ENCODE assay signal across 8 cellular contexts in the genomic region with DNA sequence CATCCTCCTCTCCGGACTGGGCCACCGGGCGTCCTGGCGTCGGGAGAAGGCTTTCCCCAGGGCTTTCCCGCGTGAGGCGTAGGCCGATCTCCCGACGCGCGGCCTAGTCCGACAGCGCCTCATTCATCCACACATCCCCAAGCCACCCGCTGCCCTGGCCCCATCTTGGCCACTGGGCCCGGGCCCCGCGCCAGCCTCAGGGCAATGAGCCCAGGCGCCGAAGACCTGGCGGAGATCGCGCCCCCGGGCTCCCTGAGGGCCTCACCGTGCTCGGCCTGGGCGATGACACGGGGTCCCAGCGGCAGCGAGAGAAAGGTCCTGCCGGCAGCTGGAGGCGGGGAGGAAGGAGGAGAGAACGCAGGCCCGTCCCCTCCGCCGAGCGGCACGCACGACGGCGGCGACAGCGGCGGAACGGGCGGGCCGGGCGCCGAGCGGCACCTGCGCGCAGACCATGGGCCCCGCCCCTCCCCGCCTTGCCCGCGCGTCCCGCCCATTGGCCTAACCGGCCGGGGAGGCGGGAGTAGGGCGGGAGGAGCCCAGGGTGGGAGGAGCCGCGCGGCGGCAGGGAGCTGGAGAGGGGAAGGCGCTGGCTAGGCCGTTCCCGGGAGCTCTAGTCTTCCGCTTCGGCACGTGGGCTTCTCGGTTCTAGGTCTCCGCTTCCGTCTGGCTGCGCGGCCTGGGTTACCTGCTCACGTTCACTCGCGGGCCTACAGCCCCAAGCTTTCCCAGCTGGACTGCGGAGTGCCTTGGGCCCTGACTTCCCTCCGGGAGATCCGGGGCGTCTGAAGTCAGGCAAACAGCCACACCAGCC. TPM values are rescaled to one million over a fixed set of nuclear protein-coding genes. Genes with fewer than 3 reads are reported as not detected.
DNase-seq lines count a peak whose midpoint lies in the region; ATAC-seq, FAIRE-seq and TF ChIP-seq lines count a peak whose summit lies in the region.

A gene (minus strand): TSS at position 346 of the 811 bp plus-strand sequence. CDS start 1,717 bp downstream, outside the sequence.

- peaks cover 7% of the 10 kb centered on the region for H3K27me3 ChIP-seq in HUES48 (ENCODE audit: control insufficient read depth, insufficient read depth, low read length)
- no peaks in the 10 kb centered on the region for H3K27me3 ChIP-seq in NT2/D1 (ENCODE audit: insufficient read depth, insufficient read length)
- H3K27me3 ChIP-seq in H1 (replicated peaks in 1 of 4; ENCODE audit: control insufficient read depth in 3 of 4, extremely low read depth in 1 of 4, insufficient read depth in 3 of 4, low read length in 3 of 4), result peaks cover 0 to 9% (median 2%) of the 10 kb centered on the region in 4 experiments; a peak in 3 of 7 replicates
- H3K27me3 ChIP-seq in mesenchymal stem cell (ENCODE audit: control insufficient read depth in 1 of 2, insufficient read depth in 1 of 2, low read length in 2 of 2), result no peaks in the 10 kb centered on the region

- H3K14ac ChIP-seq in H1 (ENCODE audit: insufficient read length), result no peak within 1 kb of the TSS
- H3K14ac ChIP-seq in mesenchymal stem cell (ENCODE audit: low read length in 2 of 2), result peak within 1 kb of the TSS in 1 of 2 experiments; percentile 73

- H3K4me3 Mint-ChIP-seq in activated CD8-positive, alpha-beta memory T cell treated with anti-CD3 and anti-CD28 coated beads, Interleukin-2, amount 10 ng/mL, durations not matched to agents 7 days and 5 days, result peak within 1 kb of the TSS; percentile 78

- peak within 1 kb of the TSS; percentile 77; the same call in 1 of the 2 replicates for H2BK5ac ChIP-seq in H1 (ENCODE audit: low read depth, low read length)
- H2BK5ac ChIP-seq in mesenchymal stem cell (ENCODE audit: low read depth, low read length, poor library complexity, severe bottlenecking), result peak within 1 kb of the TSS; percentile 61

- H2AFZ ChIP-seq in H1 (ENCODE audit: low read length) (peak within 1 kb of the TSS; percentile 46), mesenchymal stem cell (ENCODE audit: low read depth, low read length) (peak within 1 kb of the TSS; percentile 89)

- H3K4ac ChIP-seq in H1 (replicated peaks; ENCODE audit: insufficient read length, low read depth, low read length) (peak within 1 kb of the TSS; percentile 13), mesenchymal stem cell (ENCODE audit: low read depth in 1 of 2, low read length in 2 of 2) (peak within 1 kb of the TSS; percentile 51 to 92)

- H3K4me2 ChIP-seq in H1 (ENCODE audit: insufficient read depth in 1 of 2, low read depth in 2 of 2, low read length in 2 of 2) (peak within 1 kb of the TSS; percentile 76 to 78), mesenchymal stem cell (ENCODE audit: low read length, poor library complexity, severe bottlenecking) (peak within 1 kb of the TSS; percentile 95)

- no peak for TF ChIP-seq RAD21 in H1 (IDR thresholded peaks at IDR 0.05 in 1 of 2, conservative IDR thresholded peaks at IDR 0.05 in 1 of 2; ENCODE audit: low read depth in 2 of 2, low read length in 2 of 2)

- H2AK5ac ChIP-seq in H1 (ENCODE audit: low read depth, low read length) (no peak within 1 kb of the TSS), mesenchymal stem cell (ENCODE audit: low read length, severe bottlenecking) (peak within 1 kb of the TSS; percentile 56)

- H4K91ac ChIP-seq in H1 (replicated peaks; ENCODE audit: insufficient read length, low read length), result peak within 1 kb of the TSS; percentile 70
- H4K91ac ChIP-seq in mesenchymal stem cell (ENCODE audit: low read length), result peak within 1 kb of the TSS; percentile 92

- ATAC-seq in GM21423 (IDR thresholded peaks at IDR 0.05; ENCODE audit: unreplicated experiment), result peak; percentile 96
- peak; percentile 97 for ATAC-seq in activated CD8-positive, alpha-beta memory T cell treated with anti-CD3 and anti-CD28 coated beads, Interleukin-2, amount 10 ng/mL, durations not matched to agents 7 days and 5 days

- H2BK20ac ChIP-seq in H1 (ENCODE audit: low read length), result no peak within 1 kb of the TSS

- H2BK15ac ChIP-seq in H1 (ENCODE audit: low read length) (peak within 1 kb of the TSS; percentile 97), mesenchymal stem cell (ENCODE audit: low read depth, poor library complexity, severe bottlenecking) (peak within 1 kb of the TSS; percentile 69)

- H3K9me3 ChIP-seq in HUES48 (ENCODE audit: control insufficient read depth, insufficient read depth, low read length), result no peaks in the 10 kb centered on the region
- no peaks in the 10 kb centered on the region for H3K9me3 ChIP-seq in NT2/D1 (ENCODE audit: insufficient read depth, low read length)
- no peaks in the 10 kb centered on the region for H3K9me3 ChIP-seq in H1 (ENCODE audit: insufficient read depth in 2 of 2, low read depth in 1 of 2, low read length in 1 of 2)
- no peaks in the 10 kb centered on the region for H3K9me3 ChIP-seq in mesenchymal stem cell (ENCODE audit: control insufficient read depth, low read length)

- no peak within 1 kb of the TSS for H2BK120ac ChIP-seq in H1 (replicated peaks; ENCODE audit: low read depth, low read length)
- peak within 1 kb of the TSS; percentile 85 for H2BK120ac ChIP-seq in mesenchymal stem cell (ENCODE audit: low read depth, low read length)

- H3K4me1 Mint-ChIP-seq in activated CD8-positive, alpha-beta memory T cell treated with anti-CD3 and anti-CD28 coated beads, Interleukin-2, amount 10 ng/mL, durations not matched to agents 7 days and 5 days, result peaks cover 30% of the 10 kb centered on the region

- no peaks in the 10 kb centered on the region for H3K9me3 Mint-ChIP-seq in activated CD8-positive, alpha-beta memory T cell treated with anti-CD3 and anti-CD28 coated beads, Interleukin-2, amount 10 ng/mL, durations not matched to agents 7 days and 5 days (ENCODE audit: low read depth)

- peak; percentile 45 to 90 for TF ChIP-seq POLR2A in H1 (IDR thresholded peaks at IDR 0.05; ENCODE audit: control extremely low read depth in 1 of 2, low read depth in 2 of 2, low read length in 2 of 2)

- H2BK12ac ChIP-seq in H1 (ENCODE audit: low read depth, low read length) (peak within 1 kb of the TSS; percentile 92; the same call in 1 of the 2 replicates), mesenchymal stem cell (ENCODE audit: low read length in 2 of 2) (no peak within 1 kb of the TSS)

- peaks cover 20% of the 10 kb centered on the region for H3K36me3 ChIP-seq in HUES48 (ENCODE audit: control insufficient read depth, insufficient read depth, low read length)
- peaks cover 31% of the 10 kb centered on the region for H3K36me3 ChIP-seq in NT2/D1 (ENCODE audit: insufficient read depth, insufficient read length, low read length)
- peaks cover 0 to 7% (median 4%) of the 10 kb centered on the region in 4 experiments; a peak in 2 of 8 replicates for H3K36me3 ChIP-seq in H1 (ENCODE audit: control insufficient read depth in 2 of 4, insufficient read depth in 4 of 4, low read length in 3 of 4)
- peaks cover 7 to 18% of the 10 kb centered on the region in 2 experiments for H3K36me3 ChIP-seq in mesenchymal stem cell (ENCODE audit: control insufficient read depth in 1 of 2, insufficient read depth in 2 of 2, low read depth in 1 of 2, low read length in 2 of 2)

- peaks cover 15% of the 10 kb centered on the region for H3K36me3 Mint-ChIP-seq in activated CD8-positive, alpha-beta memory T cell treated with anti-CD3 and anti-CD28 coated beads, Interleukin-2, amount 10 ng/mL, durations not matched to agents 7 days and 5 days

- H4K5ac ChIP-seq in H1 (ENCODE audit: insufficient read length, low read depth, low read length), result peak within 1 kb of the TSS; percentile 92

- H3K27ac Mint-ChIP-seq in activated CD8-positive, alpha-beta memory T cell treated with anti-CD3 and anti-CD28 coated beads, Interleukin-2, amount 10 ng/mL, durations not matched to agents 7 days and 5 days, result peak within 1 kb of the TSS; percentile 81

- peak within 1 kb of the TSS; percentile 34 for H3K56ac ChIP-seq in H1 (replicated peaks; ENCODE audit: insufficient read length, low read depth, low read length)

- 3% methylated on average over 54 of the region's 85 CpGs; no CpG with 5 or more reads in 1 of the 2 experiments for WGBS in H1 (ENCODE audit: extremely low coverage in 1 of 2, insufficient coverage in 1 of 2, insufficient read length in 1 of 2, insufficient replicate concordance in 2 of 2, low coverage in 1 of 2, low lambda C conversion rate in 2 of 2, missing lambda C conversion rate in 1 of 2), 2 experiments
- under 1% methylated on average over 54 of the region's 85 CpGs for WGBS in mesenchymal stem cell

- H3K4me1 ChIP-seq in HUES48 (ENCODE audit: control insufficient read depth, insufficient read depth, low read length) (peaks cover 14% of the 10 kb centered on the region), NT2/D1 (ENCODE audit: insufficient read depth, insufficient read length) (peaks cover 2% of the 10 kb centered on the region), H1 (replicated peaks in 1 of 4; ENCODE audit: control insufficient read depth in 3 of 4, insufficient read depth in 4 of 4, low read length in 3 of 4) (peaks cover 0 to 1% (median 0%) of the 10 kb centered on the region in 4 experiments; a peak in 3 of 7 replicates), mesenchymal stem cell (ENCODE audit: control insufficient read depth, insufficient read depth, low read depth, low read length) (peaks cover 7% of the 10 kb centered on the region)

- H3K23me2 ChIP-seq in H1 (ENCODE audit: low read depth, low read length), result peaks cover 5% of the 10 kb centered on the region; the same call in 1 of the 2 replicates

- H4K8ac ChIP-seq in H1 (ENCODE audit: extremely low read depth, insufficient read depth, low read length), result peak within 1 kb of the TSS; percentile 93
- peak within 1 kb of the TSS; percentile 94 for H4K8ac ChIP-seq in mesenchymal stem cell (ENCODE audit: low read length)

- peak within 1 kb of the TSS; percentile 72 for H3K4me3 ChIP-seq in HUES48 (ENCODE audit: low read depth, low read length)
- peak within 1 kb of the TSS; percentile 92 for H3K4me3 ChIP-seq in NT2/D1 (ENCODE audit: insufficient read length, low read depth)
- peak within 1 kb of the TSS; percentile 62 to 81 (median 66) for H3K4me3 ChIP-seq in H1 (ENCODE audit: extremely low read depth in 1 of 4, insufficient read depth in 2 of 4, low read depth in 3 of 4, low read length in 4 of 4)
- H3K4me3 ChIP-seq in mesenchymal stem cell (ENCODE audit: insufficient read depth in 1 of 2, low read depth in 1 of 2, low read length in 2 of 2), result peak within 1 kb of the TSS; percentile 90 to 94

- POLR2A ChIA-PET in H1 (lab: Charles Lee; ENCODE audit: partially characterized antibody), result interaction anchor here (0.5 to 1.8 kb wide), 10 partner anchors 11 to 169 kb away, joined by 3 to 6 read pairs (median 3); no protein-coding TSS in a partner anchor

- H3K79me1 ChIP-seq in H1 (ENCODE audit: low read depth, low read length) (no peaks in the 10 kb centered on the region), mesenchymal stem cell (replicated peaks; ENCODE audit: low read length, poor library complexity, severe bottlenecking) (peaks cover 4% of the 10 kb centered on the region)

- in situ Hi-C loops in Caki2 (cut with HindIII; ENCODE audit: low pct_unique_long_range_greater_than_20kb, low sequenced_read_pairs), result no loop called here

- H3K79me2 ChIP-seq in H1 (ENCODE audit: control insufficient read depth in 1 of 2, insufficient read depth in 2 of 2, low read length in 2 of 2), result peaks cover 3 to 40% of the 10 kb centered on the region in 2 experiments; a peak in 3 of 4 replicates

- TF ChIP-seq EP300 in H1 (IDR thresholded peaks at IDR 0.05; ENCODE audit: borderline replicate concordance in 1 of 2, low read depth in 2 of 2, low read length in 2 of 2), result no peak

- H3K9ac ChIP-seq in HUES48 (ENCODE audit: low read depth, low read length) (peak within 1 kb of the TSS; percentile 81), NT2/D1 (ENCODE audit: insufficient read length, low read depth) (peak within 1 kb of the TSS; percentile 95), H1 (replicated peaks in 1 of 4; ENCODE audit: extremely low read depth in 1 of 4, low read depth in 3 of 4, low read length in 3 of 4) (peak within 1 kb of the TSS; percentile 41 to 65 (median 54)), mesenchymal stem cell (ENCODE audit: low read length) (peak within 1 kb of the TSS; percentile 93)

- H3K23ac ChIP-seq in H1 (ENCODE audit: insufficient read length), result no peak within 1 kb of the TSS
- H3K23ac ChIP-seq in mesenchymal stem cell (ENCODE audit: low read length in 2 of 2), result no peak within 1 kb of the TSS

- DNase-seq in Caki2 (ENCODE audit: low read depth), result peak; percentile 98
- DNase-seq in NT2/D1 (ENCODE audit: low read depth, low spot score), result peak; percentile 96
- peak; percentile 96 for DNase-seq in activated CD8-positive, alpha-beta memory T cell treated with anti-CD3 and anti-CD28 coated beads, Interleukin-2, amount 10 ng/mL, durations not matched to agents 7 days and 5 days
- peak; percentile 82 to 97 for DNase-seq in H1 (ENCODE audit: low read depth in 1 of 2, low spot score in 2 of 2)
- DNase-seq in mesenchymal stem cell, result peak; percentile 93
- DNase-seq in stimulated activated CD8-positive, alpha-beta memory T cell treated with anti-CD3 and anti-CD28 coated beads, Interleukin-12 subunit alpha, Interleukin-12 subunit beta, amount 100 ng/mL, for 24 hours (ENCODE audit: extremely low read depth), result peak; percentile 93

- H3K18ac ChIP-seq in H1 (ENCODE audit: extremely low read depth, low read length), result peak within 1 kb of the TSS; percentile 99
- H3K18ac ChIP-seq in mesenchymal stem cell (ENCODE audit: low read depth in 1 of 2, low read length in 2 of 2), result peak within 1 kb of the TSS; percentile 94 to 95

- peak within 1 kb of the TSS; percentile 89 for H3K27ac ChIP-seq in HUES48 (ENCODE audit: low read depth, low read length)
- peak within 1 kb of the TSS; percentile 65; the same call in 1 of the 2 replicates for H3K27ac ChIP-seq in H1 (ENCODE audit: low read depth, low read length)
- H3K27ac ChIP-seq in mesenchymal stem cell (ENCODE audit: low read length, poor library complexity, severe bottlenecking), result peak within 1 kb of the TSS; percentile 74

- no peak for FAIRE-seq in H1 (lab: Jason Lieb, UNC)

- CTCF ChIA-PET in activated CD8-positive, alpha-beta memory T cell treated with anti-CD3 and anti-CD28 coated beads, Interleukin-2, amount 10 ng/mL, durations not matched to agents 7 days and 5 days (lab: Charles Lee), result interaction anchor here (1.2 to 1.7 kb wide), 4 partner anchors 11 to 283 kb away, joined by 3 to 6 read pairs (median 3); a partner anchor contains a TSS
- CTCF ChIA-PET in H1 (lab: Charles Lee; ENCODE audit: partially characterized antibody), result interaction anchor here (0.5 to 1.2 kb wide), 6 partner anchors 38 to 92 kb away, joined by 3 read pairs; no protein-coding TSS in a partner anchor

- H4K20me1 ChIP-seq in H1 (replicated peaks in 1 of 2; ENCODE audit: control insufficient read depth in 1 of 2, insufficient read depth in 2 of 2, low read length in 2 of 2), result peaks cover 3 to 4% of the 10 kb centered on the region in 2 experiments

- no peaks in the 10 kb centered on the region for H3K27me3 Mint-ChIP-seq in activated CD8-positive, alpha-beta memory T cell treated with anti-CD3 and anti-CD28 coated beads, Interleukin-2, amount 10 ng/mL, durations not matched to agents 7 days and 5 days

- 0 out of 4 replicates have a peak, but pooled peaks of 1 of the 3 experiments have one; percentile 2 for TF ChIP-seq CTCF in H1 (IDR thresholded peaks at IDR 0.05; ENCODE audit: control extremely low read depth in 1 of 3, insufficient read depth in 1 of 3, low read depth in 1 of 3, low read length in 3 of 3)

RNA-seq across cellular contexts. Expression of the gene that starts here (rescaled TPM):
- total RNA-seq in Caki2 (2014; rRNA removed; shearing (Covaris generic); ENCODE audit: low replicate concordance), result 175 and 195 TPM in 2 replicates
- 10 to 100 TPM; 64.3 to 83.1 TPM for total RNA-seq in activated CD8-positive, alpha-beta memory T cell treated with anti-CD3 and anti-CD28 coated beads, Interleukin-2, amount 10 ng/mL, durations not matched to agents 7 days and 5 days
- 149 and 158 TPM in 2 replicates for total RNA-seq in H1 (2021; fragmentation: NEBNext Ultra II Directional; extraction: Animal tissue kit (Norgen Biotek cat#: 25700))
- polyA plus RNA-seq in H1 (2011; rRNA removed), result 13.2 and 39.3 TPM in 2 replicates
- 70.7 TPM for polyA plus RNA-seq in H1 (2011; cell fraction: cytosol; rRNA removed)
- polyA plus RNA-seq in H1 (2011; cell fraction: nucleus; rRNA removed), result 14.8 TPM
- 105 to 197 TPM (median 120 TPM) in 4 replicates for polyA plus RNA-seq in H1 (2012, experiment 1 of 2)
- polyA plus RNA-seq in H1 (2012, experiment 2 of 2), result 18.8 TPM
- 123 TPM for polyA plus RNA-seq in H1 (2013, experiment 1 of 2)
- polyA plus RNA-seq in H1 (2013, experiment 2 of 2), result 121 TPM
- polyA minus RNA-seq in H1 (2011; rRNA and poly(A)+ RNA removed), result 52.1 and 75.2 TPM in 2 replicates
- 36.2 TPM for polyA minus RNA-seq in H1 (2011; cell fraction: cytosol; rRNA and poly(A)+ RNA removed)
- polyA minus RNA-seq in H1 (2011; cell fraction: nucleus; rRNA and poly(A)+ RNA removed), result 61.9 TPM
- polyA plus RNA-seq in mesenchymal stem cell (2013, experiment 1 of 2), result 92.5 TPM
- polyA plus RNA-seq in mesenchymal stem cell (2013, experiment 2 of 2), result 90.1 TPM

Comparison
In these comparisons a context has a peak if more than half of its experiments do, and no peak if none do; other contexts are left out.
1. Peak in every context shown above with its lines: DNase-seq, ATAC-seq, H3K4me3 ChIP-seq and H3K27ac ChIP-seq.